Comparison of ENCODE assay signal across 24 cellular contexts in genomic region chr1:92572520-92572919, GRCh38.
DNase-seq lines count a peak whose midpoint lies in the region; ATAC-seq and TF ChIP-seq lines count a peak whose summit lies in the region.
"Had no signal": no experiment of that assay in that cellular context is flagged by ENCODE, and none has a peak within 500 bp of the region (broad histone marks: within the 10 kb centered on the region; RNA-seq: fewer than 3 reads in every experiment).

No MANE protein-coding gene starts in this region.

- H3K4me3 Mint-ChIP-seq in activated CD8-positive, alpha-beta memory T cell treated with anti-CD3 and anti-CD28 coated beads, Interleukin-2, amount 10 ng/mL, durations not matched to agents 7 days and 5 days, result peak overlapping the region; percentile 33
- H3K4me3 Mint-ChIP-seq in activated naive CD8-positive, alpha-beta T cell treated with anti-CD3 and anti-CD28 coated beads, Interleukin-2, amount 50 U/mL, for 24 hours, result peak overlapping the region; percentile 48
- no peak overlapping the region for H3K4me3 Mint-ChIP-seq in activated naive CD8-positive, alpha-beta T cell treated with anti-CD3 and anti-CD28 coated beads for 36 hours
- H3K4me3 Mint-ChIP-seq in activated T-helper 17 cell treated with anti-CD3 and anti-CD28 coated beads, Interleukin-2, amount 50 U/mL, for 72 hours, result peak overlapping the region; percentile 97
- H3K4me3 Mint-ChIP-seq in Caco-2 (ENCODE audit: unreplicated experiment), result no peak overlapping the region
- H3K4me3 Mint-ChIP-seq in CD8-positive, alpha-beta memory T cell, result no peak overlapping the region
- H3K4me3 Mint-ChIP-seq: CD4-positive, alpha-beta T cell; GM23338; H9 had no signal

- no peaks in the 10 kb centered on the region for H3K4me1 ChIP-seq in Caco-2
- H3K4me1 ChIP-seq in CD8-positive, alpha-beta memory T cell (ENCODE audit: insufficient read depth, low read length), result no peaks in the 10 kb centered on the region
- H3K4me1 ChIP-seq: A549; BLaER1 treated with 17β-estradiol and CSF1 and Interleukin-3, amounts not matched to agents 10 nM and 100 nM had no signal

- no peak for DNase-seq in activated CD8-positive, alpha-beta memory T cell treated with anti-CD3 and anti-CD28 coated beads, Interleukin-2, amount 10 ng/mL, durations not matched to agents 7 days and 5 days
- DNase-seq in activated CD8-positive, alpha-beta memory T cell treated with anti-CD3 and anti-CD28 coated beads, Interleukin-2, amount 50 U/mL, for 48 hours, result no peak
- DNase-seq in activated naive CD8-positive, alpha-beta T cell treated with anti-CD3 and anti-CD28 coated beads, Interleukin-2, amount 50 U/mL, for 24 hours, result no peak
- no peak for DNase-seq in activated naive CD8-positive, alpha-beta T cell treated with anti-CD3 and anti-CD28 coated beads for 36 hours
- no peak for DNase-seq in Caco-2
- no peak for DNase-seq in CD8-positive, alpha-beta memory T cell
- DNase-seq: AML-193; CD4-positive, alpha-beta T cell; COR-L47; H9; Kasumi-1; NCI-H1092 treated with DMSO at 0.1 percent for 48 hours; NCI-H1436 treated with DMSO at 0.1 percent for 48 hours; NCI-H187 treated with DMSO at 0.1 percent for 48 hours; NCI-H2171 treated with DMSO at 0.1 percent for 48 hours; NCI-H345; NCI-H510A treated with DMSO at 0.1 percent for 48 hours; NCI-H774; SIG-M5 had no signal

- no peaks in the 10 kb centered on the region for H3K9me3 Mint-ChIP-seq in activated CD8-positive, alpha-beta memory T cell treated with anti-CD3 and anti-CD28 coated beads, Interleukin-2, amount 10 ng/mL, durations not matched to agents 7 days and 5 days (ENCODE audit: low read depth)
- no peaks in the 10 kb centered on the region for H3K9me3 Mint-ChIP-seq in activated naive CD8-positive, alpha-beta T cell treated with anti-CD3 and anti-CD28 coated beads, Interleukin-2, amount 50 U/mL, for 24 hours
- peaks cover 2% of the 10 kb centered on the region for H3K9me3 Mint-ChIP-seq in activated naive CD8-positive, alpha-beta T cell treated with anti-CD3 and anti-CD28 coated beads for 36 hours
- H3K9me3 Mint-ChIP-seq in activated T-helper 17 cell treated with anti-CD3 and anti-CD28 coated beads, Interleukin-2, amount 50 U/mL, for 72 hours, result no peaks in the 10 kb centered on the region
- no peaks in the 10 kb centered on the region for H3K9me3 Mint-ChIP-seq in Caco-2 (ENCODE audit: unreplicated experiment)
- H3K9me3 Mint-ChIP-seq in CD8-positive, alpha-beta memory T cell, result no peaks in the 10 kb centered on the region
- H3K9me3 Mint-ChIP-seq: CD4-positive, alpha-beta T cell; GM23338; H9 had no signal

- POLR2A ChIA-PET in Caco-2 (lab: Charles Lee), result no interaction called here
- POLR2A ChIA-PET in CD8-positive, alpha-beta memory T cell (lab: Charles Lee), result no interaction called here

- H3K36me3 ChIP-seq in Caco-2 (ENCODE audit: control insufficient read depth, insufficient read depth, low read length), result no peaks in the 10 kb centered on the region
- H3K36me3 ChIP-seq in CD8-positive, alpha-beta memory T cell (ENCODE audit: insufficient read depth, low read length), result no peaks in the 10 kb centered on the region

- H3K27ac Mint-ChIP-seq in activated CD8-positive, alpha-beta memory T cell treated with anti-CD3 and anti-CD28 coated beads, Interleukin-2, amount 10 ng/mL, durations not matched to agents 7 days and 5 days, result peak overlapping the region; percentile 64
- H3K27ac Mint-ChIP-seq in activated naive CD8-positive, alpha-beta T cell treated with anti-CD3 and anti-CD28 coated beads, Interleukin-2, amount 50 U/mL, for 24 hours, result peak overlapping the region; percentile 33
- no peak overlapping the region for H3K27ac Mint-ChIP-seq in activated naive CD8-positive, alpha-beta T cell treated with anti-CD3 and anti-CD28 coated beads for 36 hours
- H3K27ac Mint-ChIP-seq in activated T-helper 17 cell treated with anti-CD3 and anti-CD28 coated beads, Interleukin-2, amount 50 U/mL, for 72 hours, result peak overlapping the region; percentile 2
- no peak overlapping the region for H3K27ac Mint-ChIP-seq in Caco-2 (ENCODE audit: unreplicated experiment)
- H3K27ac Mint-ChIP-seq in CD8-positive, alpha-beta memory T cell, result no peak overlapping the region
- H3K27ac Mint-ChIP-seq: CD4-positive, alpha-beta T cell; GM23338; H9 had no signal

- no peak overlapping the region for H3K27ac ChIP-seq in CD8-positive, alpha-beta memory T cell (ENCODE audit: low read depth, low read length)
- H3K27ac ChIP-seq: A549; BLaER1 treated with 17β-estradiol and CSF1 and Interleukin-3, amounts not matched to agents 10 nM and 100 nM had no signal

- no peak overlapping the region for H3K4me3 ChIP-seq in Caco-2 (ENCODE audit: low read depth, low read length)
- H3K4me3 ChIP-seq in CD8-positive, alpha-beta memory T cell (ENCODE audit: low read length), result no peak overlapping the region
- H3K4me3 ChIP-seq: A549; BLaER1 treated with 17β-estradiol and CSF1 and Interleukin-3, amounts not matched to agents 10 nM and 100 nM; GM23338 had no signal

- no TSS peak for BruUV-seq in Caco-2 (replicated peaks; lab: Mats Ljungman, UMichigan)

- intact Hi-C loops in Caco-2 (cut with micrococcal nuclease; ENCODE audit: unreplicated experiment), result no loop called here

- no peak for TF ChIP-seq CTCF in Caco-2 (IDR thresholded peaks at IDR 0.05; ENCODE audit: insufficient read depth in 1 of 2, low read depth in 1 of 2, low read length in 1 of 2, severe bottlenecking in 1 of 2, unreplicated experiment in 1 of 2)

- CTCF ChIA-PET in activated CD8-positive, alpha-beta memory T cell treated with anti-CD3 and anti-CD28 coated beads, Interleukin-2, amount 10 ng/mL, durations not matched to agents 7 days and 5 days (lab: Charles Lee), result interaction anchor here (0.9 to 3.6 kb wide), 5 partner anchors 12 to 87 kb away, joined by 3 to 22 read pairs (median 5); partner anchors contain the start of gene GFI1
- CTCF ChIA-PET in Caco-2 (lab: Charles Lee), result no interaction called here
- CTCF ChIA-PET in CD8-positive, alpha-beta memory T cell (lab: Charles Lee), result interaction anchor here (1.4 kb wide), 1 partner anchor 32 kb away, joined by 3 read pairs; no protein-coding TSS in a partner anchor

- H3K27me3 ChIP-seq in Caco-2 (replicated peaks; ENCODE audit: control insufficient read depth, insufficient read depth, low read length), result no peaks in the 10 kb centered on the region
- no peaks in the 10 kb centered on the region for H3K27me3 ChIP-seq in CD8-positive, alpha-beta memory T cell (ENCODE audit: insufficient read depth, low read length, poor library complexity, severe bottlenecking)
- H3K27me3 ChIP-seq: BLaER1 treated with 17β-estradiol and CSF1 and Interleukin-3, amounts not matched to agents 10 nM and 100 nM had no signal

- no peaks in the 10 kb centered on the region for H3K27me3 Mint-ChIP-seq in activated CD8-positive, alpha-beta memory T cell treated with anti-CD3 and anti-CD28 coated beads, Interleukin-2, amount 10 ng/mL, durations not matched to agents 7 days and 5 days
- no peaks in the 10 kb centered on the region for H3K27me3 Mint-ChIP-seq in activated naive CD8-positive, alpha-beta T cell treated with anti-CD3 and anti-CD28 coated beads, Interleukin-2, amount 50 U/mL, for 24 hours
- H3K27me3 Mint-ChIP-seq in activated naive CD8-positive, alpha-beta T cell treated with anti-CD3 and anti-CD28 coated beads for 36 hours, result no peaks in the 10 kb centered on the region
- no peaks in the 10 kb centered on the region for H3K27me3 Mint-ChIP-seq in activated T-helper 17 cell treated with anti-CD3 and anti-CD28 coated beads, Interleukin-2, amount 50 U/mL, for 72 hours
- no peaks in the 10 kb centered on the region for H3K27me3 Mint-ChIP-seq in Caco-2 (ENCODE audit: insufficient read depth, unreplicated experiment)
- no peaks in the 10 kb centered on the region for H3K27me3 Mint-ChIP-seq in CD8-positive, alpha-beta memory T cell
- H3K27me3 Mint-ChIP-seq: CD4-positive, alpha-beta T cell had no signal

- H3K36me3 Mint-ChIP-seq in activated CD8-positive, alpha-beta memory T cell treated with anti-CD3 and anti-CD28 coated beads, Interleukin-2, amount 10 ng/mL, durations not matched to agents 7 days and 5 days, result peaks cover 14% of the 10 kb centered on the region
- H3K36me3 Mint-ChIP-seq in activated naive CD8-positive, alpha-beta T cell treated with anti-CD3 and anti-CD28 coated beads, Interleukin-2, amount 50 U/mL, for 24 hours (ENCODE audit: low read depth), result peaks cover 72% of the 10 kb centered on the region
- H3K36me3 Mint-ChIP-seq in activated naive CD8-positive, alpha-beta T cell treated with anti-CD3 and anti-CD28 coated beads for 36 hours, result peaks cover 64% of the 10 kb centered on the region
- H3K36me3 Mint-ChIP-seq in activated T-helper 17 cell treated with anti-CD3 and anti-CD28 coated beads, Interleukin-2, amount 50 U/mL, for 72 hours (ENCODE audit: low read depth), result peaks cover 91% of the 10 kb centered on the region
- peaks cover 8% of the 10 kb centered on the region for H3K36me3 Mint-ChIP-seq in Caco-2 (ENCODE audit: insufficient read depth, unreplicated experiment)
- no peaks in the 10 kb centered on the region for H3K36me3 Mint-ChIP-seq in CD8-positive, alpha-beta memory T cell

- peak; percentile 32 for ATAC-seq in activated CD8-positive, alpha-beta memory T cell treated with anti-CD3 and anti-CD28 coated beads, Interleukin-2, amount 10 ng/mL, durations not matched to agents 7 days and 5 days
- no peak for ATAC-seq in activated naive CD8-positive, alpha-beta T cell treated with anti-CD3 and anti-CD28 coated beads, Interleukin-2, amount 50 U/mL, for 24 hours
- no peak for ATAC-seq in activated T-helper 17 cell treated with anti-CD3 and anti-CD28 coated beads, Interleukin-2, amount 50 U/mL, for 72 hours (replicated peaks)
- ATAC-seq: A549, GM23338, HepG2 had no signal

- H3K4me1 Mint-ChIP-seq in activated CD8-positive, alpha-beta memory T cell treated with anti-CD3 and anti-CD28 coated beads, Interleukin-2, amount 10 ng/mL, durations not matched to agents 7 days and 5 days, result peaks cover 70% of the 10 kb centered on the region
- peaks cover 53% of the 10 kb centered on the region for H3K4me1 Mint-ChIP-seq in activated naive CD8-positive, alpha-beta T cell treated with anti-CD3 and anti-CD28 coated beads, Interleukin-2, amount 50 U/mL, for 24 hours
- peaks cover 51% of the 10 kb centered on the region for H3K4me1 Mint-ChIP-seq in activated naive CD8-positive, alpha-beta T cell treated with anti-CD3 and anti-CD28 coated beads for 36 hours
- peaks cover 21% of the 10 kb centered on the region for H3K4me1 Mint-ChIP-seq in activated T-helper 17 cell treated with anti-CD3 and anti-CD28 coated beads, Interleukin-2, amount 50 U/mL, for 72 hours
- H3K4me1 Mint-ChIP-seq in Caco-2 (ENCODE audit: low read depth, unreplicated experiment), result no peaks in the 10 kb centered on the region
- H3K4me1 Mint-ChIP-seq in CD8-positive, alpha-beta memory T cell, result peaks cover 0 to 24% (median 1%) of the 10 kb centered on the region in 3 donors
- H3K4me1 Mint-ChIP-seq: GM23338, H9 had no signal

- H3K9me3 ChIP-seq in Caco-2, result no peaks in the 10 kb centered on the region
- H3K9me3 ChIP-seq in CD8-positive, alpha-beta memory T cell (ENCODE audit: low read length), result no peaks in the 10 kb centered on the region
- H3K9me3 ChIP-seq: A549; BLaER1 treated with 17β-estradiol and CSF1 and Interleukin-3, amounts not matched to agents 10 nM and 100 nM had no signal

Comparison
In these comparisons a context has a peak if more than half of its experiments do, and no peak if none do; other contexts are left out.
1. H3K27ac Mint-ChIP-seq: peak in activated CD8-positive, alpha-beta memory T cell treated with anti-CD3 and anti-CD28 coated beads, Interleukin-2, amount 10 ng/mL, durations not matched to agents 7 days and 5 days (single experiment), activated naive CD8-positive, alpha-beta T cell treated with anti-CD3 and anti-CD28 coated beads, Interleukin-2, amount 50 U/mL, for 24 hours (single experiment) and activated T-helper 17 cell treated with anti-CD3 and anti-CD28 coated beads, Interleukin-2, amount 50 U/mL, for 72 hours (single experiment); none in activated naive CD8-positive, alpha-beta T cell treated with anti-CD3 and anti-CD28 coated beads for 36 hours (single experiment), Caco-2 (single experiment) and CD8-positive, alpha-beta memory T cell (0 of 8).
2. H3K4me3 Mint-ChIP-seq: peak in activated CD8-positive, alpha-beta memory T cell treated with anti-CD3 and anti-CD28 coated beads, Interleukin-2, amount 10 ng/mL, durations not matched to agents 7 days and 5 days (single experiment), activated naive CD8-positive, alpha-beta T cell treated with anti-CD3 and anti-CD28 coated beads, Interleukin-2, amount 50 U/mL, for 24 hours (single experiment) and activated T-helper 17 cell treated with anti-CD3 and anti-CD28 coated beads, Interleukin-2, amount 50 U/mL, for 72 hours (single experiment); none in activated naive CD8-positive, alpha-beta T cell treated with anti-CD3 and anti-CD28 coated beads for 36 hours (single experiment), Caco-2 (single experiment) and CD8-positive, alpha-beta memory T cell (0 of 7).